In genomic region chr4:185840953-185841352, GRCh38 we compare ENCODE assay signal across 15 cellular contexts.
"Had no signal": no experiment of that assay in that cellular context is flagged by ENCODE, and none has a peak within 500 bp of the region (broad histone marks: within the 10 kb centered on the region; RNA-seq: fewer than 3 reads in every experiment).

No MANE protein-coding gene starts in this region.

- H3K27me3 ChIP-seq: breast epithelium, suprapubic skin, upper lobe of right lung had no signal

- FAIRE-seq: frontal cortex had no signal

- H3K4me3 ChIP-seq: breast epithelium, lower lobe of right lung, suprapubic skin, upper lobe of right lung had no signal

- H3K4me1 ChIP-seq: breast epithelium had no signal

- H3K9me3 ChIP-seq: breast epithelium, lower lobe of right lung, suprapubic skin, upper lobe of right lung had no signal

- DNase-seq: activated CD4-positive, alpha-beta memory T cell treated with anti-CD3 and anti-CD28 coated beads for 36 hours; activated CD4-positive, alpha-beta T cell treated with anti-CD3 and anti-CD28 coated beads for 1 hour; activated gamma-delta T cell; activated T-cell treated with anti-CD3 and anti-CD28 coated beads, Interleukin-2, amount 50 U/mL, for 48 hours; kidney glomerular epithelial cell; lower lobe of right lung; natural killer cell; occipital lobe; stimulated activated CD4-positive, alpha-beta T cell treated with anti-CD3 and anti-CD28 coated beads, Interleukin-4, amount 100 ng/mL, for 1 hour; stimulated activated CD8-positive, alpha-beta memory T cell treated with anti-CD3 and anti-CD28 coated beads, Interleukin-4, amount 100 ng/mL, for 48 hours; stimulated activated naive CD8-positive, alpha-beta T cell treated with anti-CD3 and anti-CD28 coated beads, Interleukin-15, Interleukin-2, amounts not matched to agents 100 U/mL and 50 U/mL, for 24 hours; upper lobe of right lung had no signal

- ATAC-seq: lower lobe of right lung; natural killer cell; stimulated activated naive CD8-positive, alpha-beta T cell treated with anti-CD3 and anti-CD28 coated beads, Interleukin-15, Interleukin-2, amounts not matched to agents 100 U/mL and 50 U/mL, for 24 hours; upper lobe of right lung had no signal

- H3K27ac ChIP-seq: lower lobe of right lung, suprapubic skin, upper lobe of right lung had no signal

- H3K36me3 ChIP-seq: breast epithelium, lower lobe of right lung, suprapubic skin, upper lobe of right lung had no signal
